In the genomic region with DNA sequence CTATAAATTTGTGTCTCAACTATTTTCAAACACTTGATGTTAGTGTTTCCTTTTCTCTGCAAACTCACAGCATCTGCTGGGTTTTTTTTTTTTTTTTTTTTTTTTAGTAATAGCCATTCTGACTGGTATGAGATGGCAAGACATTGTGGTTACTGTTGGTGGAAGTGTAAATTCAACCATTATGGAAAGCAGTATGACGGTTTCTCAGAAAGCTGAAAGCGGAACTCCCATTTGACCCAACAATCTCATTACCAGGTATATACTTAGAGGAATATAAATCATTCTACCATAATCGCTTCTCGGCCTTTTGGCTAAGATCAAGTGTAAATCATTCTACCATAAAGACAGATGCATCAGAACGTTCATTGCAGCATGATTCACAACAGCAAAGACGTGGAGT, we compare ENCODE assay signal across 17 cellular contexts.
"Had no signal": no experiment of that assay in that cellular context is flagged by ENCODE, and none has a peak within 500 bp of the region (broad histone marks: within the 10 kb centered on the region; RNA-seq: fewer than 3 reads in every experiment).

No MANE protein-coding gene starts in this region.

- DNase-seq: colonic mucosa; cortex of kidney; effector CD8-positive, alpha-beta T cell; foreskin keratinocyte; heart left ventricle; hippocampal formation; left cardiac atrium; left lung; left ventricle myocardium superior; lower lobe of right lung; mesendoderm; midbrain; naive thymus-derived CD4-positive, alpha-beta T cell had no signal

- FAIRE-seq: endothelial cell of umbilical vein, frontal cortex, islet of Langerhans, keratinocyte had no signal
